15 cellular contexts compared by ENCODE assay signal in genomic region chr5:170393958-170394357, GRCh38. TPM values are rescaled to one million over a fixed set of nuclear protein-coding genes. Genes with fewer than 3 reads are reported as not detected.
DNase-seq lines count a peak whose midpoint lies in the region; ATAC-seq, FAIRE-seq and TF ChIP-seq lines count a peak whose summit lies in the region.
"Had no signal": no experiment of that assay in that cellular context is flagged by ENCODE, and none has a peak within 500 bp of the region (broad histone marks: within the 10 kb centered on the region; RNA-seq: fewer than 3 reads in every experiment).

No MANE protein-coding gene starts in this region.

- H2AFZ ChIP-seq in MM.1S (ENCODE audit: low read length) = peak overlapping the region; percentile 65
- peak overlapping the region; percentile 49 for H2AFZ ChIP-seq in GM12878 (ENCODE audit: control insufficient read depth, low read depth, low read length)
- H2AFZ ChIP-seq: parathyroid adenoma had no signal

- CTCF ChIA-PET in GM12878 (lab: Yijun Ruan, JAX) = interaction anchor here (1.0 to 2.0 kb wide), 6 partner anchors 10 to 125 kb away, joined by 3 to 7 read pairs (median 4); no protein-coding TSS in a partner anchor
- CTCF ChIA-PET in activated CD4-positive, alpha-beta memory T cell treated with anti-CD3 and anti-CD28 coated beads for 36 hours (lab: Charles Lee) = no interaction called here

- H3K9me3 ChIP-seq in MM.1S (replicated peaks; ENCODE audit: insufficient read depth, low read length) (no peaks in the 10 kb centered on the region), GM12878 (replicated peaks; ENCODE audit: control insufficient read depth, insufficient read depth, low read length) (no peaks in the 10 kb centered on the region)
- H3K9me3 ChIP-seq: ascending aorta, colonic mucosa, SK-N-SH had no signal

- H3K4me1 ChIP-seq in MM.1S (ENCODE audit: low read length) (no peaks in the 10 kb centered on the region), GM12878 (ENCODE audit: control insufficient read depth, insufficient read depth, low read length) (peaks cover 19% of the 10 kb centered on the region)
- H3K4me1 ChIP-seq: colonic mucosa, parathyroid adenoma had no signal

- no peaks in the 10 kb centered on the region for H3K36me3 Mint-ChIP-seq in activated naive CD4-positive, alpha-beta T cell treated with anti-CD3 and anti-CD28 coated beads, Interleukin-2, amount 50 U/mL, for 24 hours
- no peaks in the 10 kb centered on the region for H3K36me3 Mint-ChIP-seq in stimulated activated effector memory CD8-positive, alpha-beta T cell treated with anti-CD3 and anti-CD28 coated beads, Interleukin-12 subunit alpha, Interleukin-12 subunit beta, amount 100 ng/mL, for 72 hours
- no peaks in the 10 kb centered on the region for H3K36me3 Mint-ChIP-seq in activated CD4-positive, alpha-beta memory T cell treated with anti-CD3 and anti-CD28 coated beads for 36 hours
- H3K36me3 Mint-ChIP-seq: mesothelial cell of epicardium had no signal

- no peaks in the 10 kb centered on the region for H3K36me3 ChIP-seq in MM.1S (replicated peaks; ENCODE audit: insufficient read depth, low read length)
- no peaks in the 10 kb centered on the region for H3K36me3 ChIP-seq in GM12878 (ENCODE audit: control insufficient read depth in 2 of 2, insufficient read depth in 2 of 2, low read length in 1 of 2)
- H3K36me3 ChIP-seq: ascending aorta, colonic mucosa had no signal

- no peaks in the 10 kb centered on the region for H3K27me3 Mint-ChIP-seq in activated naive CD4-positive, alpha-beta T cell treated with anti-CD3 and anti-CD28 coated beads, Interleukin-2, amount 50 U/mL, for 24 hours
- no peaks in the 10 kb centered on the region for H3K27me3 Mint-ChIP-seq in activated CD4-positive, alpha-beta memory T cell treated with anti-CD3 and anti-CD28 coated beads for 36 hours

- ATAC-seq in GM12878 (no peak), HG03280 (IDR thresholded peaks at IDR 0.05; ENCODE audit: unreplicated experiment) (no peak)
- no peak for ATAC-seq in stimulated activated effector memory CD8-positive, alpha-beta T cell treated with anti-CD3 and anti-CD28 coated beads, Interleukin-12 subunit alpha, Interleukin-12 subunit beta, amount 100 ng/mL, for 72 hours

- no peak overlapping the region for H3K27ac ChIP-seq in MM.1S (ENCODE audit: low read length)
- no peak overlapping the region for H3K27ac ChIP-seq in GM12878 (ENCODE audit: control insufficient read depth, insufficient read depth)
- H3K27ac ChIP-seq: ascending aorta, colonic mucosa, parathyroid adenoma had no signal

- H3K27me3 ChIP-seq in MM.1S (replicated peaks; ENCODE audit: insufficient read depth, low read length) = no peaks in the 10 kb centered on the region
- H3K27me3 ChIP-seq in GM12878 (replicated peaks in 1 of 2; ENCODE audit: control insufficient read depth in 2 of 2, insufficient read depth in 2 of 2, low read length in 1 of 2) = no peaks in the 10 kb centered on the region; a peak in 1 of 4 replicates
- H3K27me3 ChIP-seq: ascending aorta, colonic mucosa had no signal

- H3K4me3 ChIP-seq in MM.1S (ENCODE audit: low read length) (no peak overlapping the region), GM12878 (no peak overlapping the region)
- H3K4me3 ChIP-seq: colonic mucosa had no signal

- no peaks in the 10 kb centered on the region for H4K20me1 ChIP-seq in MM.1S (ENCODE audit: insufficient read depth, low read length)
- H4K20me1 ChIP-seq in GM12878 (ENCODE audit: control insufficient read depth, insufficient read depth) = no peaks in the 10 kb centered on the region

- 71% methylated on average over 8 of the region's 8 CpGs for WGBS in GM12878 (ENCODE audit: insufficient coverage, insufficient replicate concordance, low lambda C conversion rate, missing lambda C conversion rate)

- intact Hi-C loops in GM12878 (cut with micrococcal nuclease; ENCODE audit: unreplicated experiment) = no loop called here
- intact Hi-C loops in activated CD4-positive, alpha-beta memory T cell treated with anti-CD3 and anti-CD28 coated beads for 36 hours (cut with micrococcal nuclease) = no loop called here

- POLR2A ChIA-PET in GM12878 (lab: Charles Lee) = no interaction called here
- POLR2A ChIA-PET in activated CD4-positive, alpha-beta memory T cell treated with anti-CD3 and anti-CD28 coated beads for 36 hours (lab: Charles Lee) = no interaction called here

- TF ChIP-seq RAD21 in GM12878 (IDR thresholded peaks at IDR 0.05; ENCODE audit: insufficient read depth, low read depth, low read length) = no peak

- peak overlapping the region; percentile 61 for H3K27ac Mint-ChIP-seq in activated naive CD4-positive, alpha-beta T cell treated with anti-CD3 and anti-CD28 coated beads, Interleukin-2, amount 50 U/mL, for 24 hours
- H3K27ac Mint-ChIP-seq in stimulated activated effector memory CD8-positive, alpha-beta T cell treated with anti-CD3 and anti-CD28 coated beads, Interleukin-12 subunit alpha, Interleukin-12 subunit beta, amount 100 ng/mL, for 72 hours = no peak overlapping the region
- no peak overlapping the region for H3K27ac Mint-ChIP-seq in activated CD4-positive, alpha-beta memory T cell treated with anti-CD3 and anti-CD28 coated beads for 36 hours
- H3K27ac Mint-ChIP-seq: mesothelial cell of epicardium had no signal

- RAD21 ChIA-PET in GM12878 (lab: Charles Lee; ENCODE audit: unreplicated experiment) = interaction anchor here (1.0 kb wide), 1 partner anchor 117 kb away, joined by 3 read pairs; no protein-coding TSS in a partner anchor

- no peaks in the 10 kb centered on the region for H3K9me2 ChIP-seq in MM.1S (replicated peaks; ENCODE audit: insufficient read depth, low read length)
- H3K9me2 ChIP-seq: SK-N-SH had no signal

- SMC1A ChIA-PET in GM12878 (lab: Charles Lee; ENCODE audit: uncharacterized antibody, unreplicated experiment) = interaction anchor here (0.7 to 1.3 kb wide), 5 partner anchors 10 to 100 kb away, joined by 3 to 4 read pairs (median 3); no protein-coding TSS in a partner anchor

- no peaks in the 10 kb centered on the region for H3K9me3 Mint-ChIP-seq in activated naive CD4-positive, alpha-beta T cell treated with anti-CD3 and anti-CD28 coated beads, Interleukin-2, amount 50 U/mL, for 24 hours
- no peaks in the 10 kb centered on the region for H3K9me3 Mint-ChIP-seq in stimulated activated effector memory CD8-positive, alpha-beta T cell treated with anti-CD3 and anti-CD28 coated beads, Interleukin-12 subunit alpha, Interleukin-12 subunit beta, amount 100 ng/mL, for 72 hours
- H3K9me3 Mint-ChIP-seq in activated CD4-positive, alpha-beta memory T cell treated with anti-CD3 and anti-CD28 coated beads for 36 hours = no peaks in the 10 kb centered on the region
- H3K9me3 Mint-ChIP-seq: mesothelial cell of epicardium had no signal

- H3K79me2 ChIP-seq in MM.1S (ENCODE audit: low read length) (no peaks in the 10 kb centered on the region), GM12878 (ENCODE audit: control insufficient read depth, insufficient read depth, low read length) (no peaks in the 10 kb centered on the region)
- H3K79me2 ChIP-seq: parathyroid adenoma had no signal

- no peak for DNase-seq in activated naive CD4-positive, alpha-beta T cell treated with Interleukin-2 at 50 U/mL for 16 hours
- DNase-seq in MM.1S (no peak), GM12878 (ENCODE audit: low read depth, low spot score) (no peak), NCI-H2029 treated with DMSO at 0.1 percent for 48 hours (lab: John Stamatoyannopoulos, UW) (no peak)
- no peak for DNase-seq in stimulated activated effector memory CD8-positive, alpha-beta T cell treated with anti-CD3 and anti-CD28 coated beads, Interleukin-12 subunit alpha, Interleukin-12 subunit beta, amount 100 ng/mL, for 72 hours (ENCODE audit: low spot score in 2 of 2)
- DNase-seq in activated CD4-positive, alpha-beta memory T cell treated with anti-CD3 and anti-CD28 coated beads for 36 hours = no peak
- DNase-seq: colonic mucosa, DND-41, SK-N-SH had no signal

- no peak for TF ChIP-seq CTCF in MM.1S (IDR thresholded peaks at IDR 0.05; ENCODE audit: low read length)
- TF ChIP-seq CTCF in GM12878 (IDR thresholded peaks at IDR 0.05 in 2 of 3, conservative IDR thresholded peaks at IDR 0.05 in 1 of 3; ENCODE audit: control insufficient read depth in 2 of 3, extremely low read depth in 1 of 3, insufficient read depth in 1 of 3, low read depth in 3 of 3, low read length in 3 of 3) = no peak

- peak overlapping the region; percentile 38 for H3K4me3 Mint-ChIP-seq in activated naive CD4-positive, alpha-beta T cell treated with anti-CD3 and anti-CD28 coated beads, Interleukin-2, amount 50 U/mL, for 24 hours
- peak overlapping the region; percentile 4 for H3K4me3 Mint-ChIP-seq in stimulated activated effector memory CD8-positive, alpha-beta T cell treated with anti-CD3 and anti-CD28 coated beads, Interleukin-12 subunit alpha, Interleukin-12 subunit beta, amount 100 ng/mL, for 72 hours
- no peak overlapping the region for H3K4me3 Mint-ChIP-seq in activated CD4-positive, alpha-beta memory T cell treated with anti-CD3 and anti-CD28 coated beads for 36 hours
- H3K4me3 Mint-ChIP-seq: mesothelial cell of epicardium had no signal

- FAIRE-seq in GM12878 (lab: Jason Lieb, UNC) = no peak

- H3K9ac ChIP-seq in MM.1S (ENCODE audit: low read length) (no peak overlapping the region), GM12878 (ENCODE audit: control insufficient read depth, insufficient read depth, low read length) (no peak overlapping the region)
- H3K9ac ChIP-seq: parathyroid adenoma, SK-N-SH had no signal

- no peaks in the 10 kb centered on the region for H3F3A ChIP-seq in MM.1S (ENCODE audit: insufficient read depth, low read length)

- in situ Hi-C loops in GM12878 (cut with MboI) = no loop called here

- H3K4me1 Mint-ChIP-seq in activated naive CD4-positive, alpha-beta T cell treated with anti-CD3 and anti-CD28 coated beads, Interleukin-2, amount 50 U/mL, for 24 hours = peaks cover 33% of the 10 kb centered on the region
- H3K4me1 Mint-ChIP-seq in stimulated activated effector memory CD8-positive, alpha-beta T cell treated with anti-CD3 and anti-CD28 coated beads, Interleukin-12 subunit alpha, Interleukin-12 subunit beta, amount 100 ng/mL, for 72 hours = peaks cover 15% of the 10 kb centered on the region
- peaks cover 20% of the 10 kb centered on the region for H3K4me1 Mint-ChIP-seq in activated CD4-positive, alpha-beta memory T cell treated with anti-CD3 and anti-CD28 coated beads for 36 hours (ENCODE audit: low read depth)

- no peak for TF ChIP-seq EP300 in GM12878 (IDR thresholded peaks at IDR 0.05; ENCODE audit: borderline replicate concordance in 1 of 2, control insufficient read depth in 1 of 2, low read depth in 2 of 2, low read length in 2 of 2)

- no peak for TF ChIP-seq POLR2A in GM12878 (IDR thresholded peaks at IDR 0.05; ENCODE audit: low read depth, low read length)

- BruUV-seq in GM12878 (replicated peaks; lab: Mats Ljungman, UMichigan) = no TSS peak

- H3K4me2 ChIP-seq in MM.1S (ENCODE audit: low read depth, low read length) (peak overlapping the region; percentile 50; the same call in 1 of the 2 replicates), GM12878 (ENCODE audit: control insufficient read depth, insufficient read depth) (peak overlapping the region; percentile 44; the same call in 1 of the 2 replicates)
- H3K4me2 ChIP-seq: SK-N-SH had no signal

RNA-seq across cellular contexts. Expression of gene KCNMB1, which starts 4.8 kb away (rescaled TPM):
- total RNA-seq in GM12878 (2013; cell fraction: nucleolus; rRNA removed) = 3.4 and 4.6 TPM in 2 replicates
- 1.9 and 2.5 TPM in 2 replicates for total RNA-seq in GM12878 (2014; rRNA removed)
- 1.6 and 1.9 TPM in 2 replicates for total RNA-seq in GM12878 (2014; rRNA removed; fragmentation: Illumina TruSeq; extraction: Trizol)
- 3.5 and 3.8 TPM in 2 replicates for total RNA-seq in GM12878 (2021)
- polyA plus RNA-seq in GM12878 (2011; ENCODE audit: low read depth) = 0.73 TPM
- 1.2 TPM in 2 replicates for polyA plus RNA-seq in GM12878 (2011; rRNA removed)
- 1.8 TPM in 2 replicates for polyA plus RNA-seq in GM12878 (2011; cell fraction: cytosol; rRNA removed)
- polyA plus RNA-seq in GM12878 (2011; cell fraction: nucleus; rRNA removed) = 6.1 TPM in 2 replicates
- 0.87 and 1.7 TPM in 2 replicates for polyA plus RNA-seq in GM12878 (2012)
- polyA plus RNA-seq in GM12878 (2014; fragmentation: Illumina TruSeq; extraction: Trizol) = 1.9 and 3.6 TPM in 2 replicates
- 1 to 10 TPM; 2.3 to 2.8 TPM for polyA plus RNA-seq in GM12878 (2014; fragmentation: Nextera tagmentation; extraction: Ambion mirVana)
- polyA plus RNA-seq in GM12878 (2014; rRNA removed) = 2.7 and 2.9 TPM in 2 replicates
- 1 to 10 TPM; 2.5 to 3.4 TPM for polyA plus RNA-seq in GM12878 (2016; fragmentation: Nextera tagmentation; extraction: Ambion mirVana)
- polyA minus RNA-seq in GM12878 (2011; rRNA and poly(A)+ RNA removed) = 3.5 and 3.7 TPM in 2 replicates
- polyA minus RNA-seq in GM12878 (2011; cell fraction: cytosol; rRNA and poly(A)+ RNA removed) = 0.31 and 0.40 TPM in 2 replicates
- polyA minus RNA-seq in GM12878 (2011; cell fraction: nucleus; rRNA and poly(A)+ RNA removed) = 1.2 and 3.2 TPM in 2 replicates
- not detected for total RNA-seq in activated CD4-positive, alpha-beta memory T cell treated with anti-CD3 and anti-CD28 coated beads for 36 hours
- total RNA-seq: epithelial cell of proximal tubule had no signal
- polyA plus RNA-seq: SK-N-SH had no signal
